8 cellular contexts compared by ENCODE assay signal in genomic region chr1:148318123-148318899, GRCh38.
A peak's percentile ranks its signal among the peaks of the same experiment; 100 is the strongest.
DNase-seq lines count a peak whose midpoint lies in the region; ATAC-seq and TF ChIP-seq lines count a peak whose summit lies in the region.

No MANE protein-coding gene starts in this region.

- peak; percentile 88 to 95 for DNase-seq in HL-60 (ENCODE audit: low read depth in 1 of 2, low spot score in 1 of 2)
- DNase-seq in activated CD8-positive, alpha-beta memory T cell treated with anti-CD3 and anti-CD28 coated beads, Interleukin-2, amount 50 U/mL, for 48 hours = peak; percentile 85
- no peak for DNase-seq in foreskin keratinocyte
- DNase-seq in stimulated activated CD4-positive, alpha-beta T cell treated with anti-CD3 and anti-CD28 coated beads, Interleukin-15, amount 100 ng/mL, for 48 hours (ENCODE audit: low read depth in 2 of 2) = peak; percentile 58 to 66
- DNase-seq in hippocampal formation (lab: John Stamatoyannopoulos, UW) = no peak
- no peak for DNase-seq in NCI-H446 treated with DMSO at 0.1 percent for 48 hours (lab: John Stamatoyannopoulos, UW)

- TF ChIP-seq CTCF in GM12875 (IDR thresholded peaks at IDR 0.05; ENCODE audit: borderline replicate concordance, insufficient read depth, low read depth, low read length) (no peak), HL-60 (IDR thresholded peaks at IDR 0.05; ENCODE audit: insufficient read depth, low read length) (no peak), foreskin keratinocyte (conservative IDR thresholded peaks at IDR 0.05) (no peak)

- peak overlapping the region; percentile 38 for H3K4me3 ChIP-seq in GM12875 (ENCODE audit: low read depth, low read length)
- H3K4me3 ChIP-seq in HL-60 (replicated peaks; ENCODE audit: insufficient read depth, low read length) = peak overlapping the region; percentile 30

- ATAC-seq in foreskin keratinocyte = peak; percentile 16
- ATAC-seq in HG02981 (IDR thresholded peaks at IDR 0.05; ENCODE audit: unreplicated experiment) = no peak

- H3K27ac ChIP-seq in HL-60 (replicated peaks) (peak overlapping the region; percentile 93), foreskin keratinocyte (no peak overlapping the region)

- H3K4me1 ChIP-seq in foreskin keratinocyte = no peaks in the 10 kb centered on the region

- H3K27me3 ChIP-seq in HL-60 (ENCODE audit: insufficient read depth, poor library complexity, severe bottlenecking) = no peaks in the 10 kb centered on the region
- H3K27me3 ChIP-seq in foreskin keratinocyte = peaks cover 50% of the 10 kb centered on the region

Comparison
In these comparisons a context has a peak if more than half of its experiments do, and no peak if none do; other contexts are left out.
1. DNase-seq: peak in HL-60 (2 of 2), activated CD8-positive, alpha-beta memory T cell treated with anti-CD3 and anti-CD28 coated beads, Interleukin-2, amount 50 U/mL, for 48 hours (single experiment) and stimulated activated CD4-positive, alpha-beta T cell treated with anti-CD3 and anti-CD28 coated beads, Interleukin-15, amount 100 ng/mL, for 48 hours (2 of 2); none in foreskin keratinocyte (0 of 2), hippocampal formation (0 of 2) and NCI-H446 treated with DMSO at 0.1 percent for 48 hours (single experiment).